ENCODE assay signal across 1 cellular context in the genomic region with DNA sequence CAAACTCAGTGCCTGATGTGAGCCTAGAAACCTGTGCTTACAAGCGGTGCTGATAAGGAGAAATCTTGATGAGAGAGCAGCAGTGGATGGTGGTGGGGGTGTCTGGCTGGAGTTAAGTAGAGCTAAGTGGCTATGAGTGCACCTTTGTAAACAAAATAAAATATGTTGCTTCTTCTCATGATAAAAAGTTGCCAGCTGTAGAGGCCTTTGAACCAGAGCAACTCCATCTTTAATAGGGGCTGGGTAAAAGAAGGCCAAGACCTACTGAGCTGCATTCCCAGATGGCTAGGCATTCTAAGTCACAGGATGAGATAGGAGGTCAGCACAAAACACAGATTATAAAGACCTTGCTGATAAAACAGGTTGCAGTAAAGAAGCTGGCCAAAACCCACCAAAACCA.
TF ChIP-seq lines count a peak whose summit lies in the region.

No MANE protein-coding gene starts in this region.

TF ChIP-seq in IMR-90, 13 proteins besides CTCF, POLR2A, EP300 and RAD21 (continued from another document):
- TF ChIP-seq ELK1 (IDR thresholded peaks at IDR 0.05; ENCODE audit: borderline replicate concordance, low read depth, low read length): no peak
- TF ChIP-seq BHLHE40 (IDR thresholded peaks at IDR 0.05; ENCODE audit: low read depth, low read length): no peak
- TF ChIP-seq SMC3 (IDR thresholded peaks at IDR 0.05; ENCODE audit: low read depth, low read length): no peak
- no peak for TF ChIP-seq MAFK (IDR thresholded peaks at IDR 0.05; ENCODE audit: low read depth, low read length)
- no peak for TF ChIP-seq MXI1 (IDR thresholded peaks at IDR 0.05; ENCODE audit: borderline replicate concordance, low read depth, low read length)
- no peak for TF ChIP-seq CEBPB (IDR thresholded peaks at IDR 0.05; ENCODE audit: low read depth, low read length)
- TF ChIP-seq MAZ (IDR thresholded peaks at IDR 0.05; ENCODE audit: borderline replicate concordance, low read depth, low read length): no peak
- TF ChIP-seq CHD1 (IDR thresholded peaks at IDR 0.05; ENCODE audit: low read depth, low read length): no peak
- TF ChIP-seq NFE2L2 (IDR thresholded peaks at IDR 0.05; ENCODE audit: low read depth, low read length): no peak
